Comparison of ENCODE assay signal across 13 cellular contexts in the genomic region with DNA sequence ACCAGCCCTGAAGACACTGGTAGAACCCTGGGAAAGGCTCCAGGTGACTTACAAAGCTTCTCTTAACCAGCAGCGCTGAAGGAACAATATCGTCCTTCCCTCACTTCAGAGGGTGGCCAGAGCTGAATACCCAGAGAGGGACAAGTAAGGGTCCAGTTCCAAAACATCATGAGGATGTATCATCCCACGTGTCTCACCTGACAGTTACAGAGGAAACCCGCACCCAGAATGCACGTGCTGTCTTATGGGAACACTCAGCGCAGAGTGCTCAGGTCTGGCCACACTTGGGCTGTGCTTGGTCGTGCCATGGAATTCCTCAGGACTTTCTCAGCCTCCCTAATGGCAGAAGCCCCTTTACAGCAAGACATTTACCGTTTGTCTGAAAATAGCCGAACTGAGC. TPM values are rescaled to one million over a fixed set of nuclear protein-coding genes. Genes with fewer than 3 reads are reported as not detected.
"Had no signal": no experiment of that assay in that cellular context is flagged by ENCODE, and none has a peak within 500 bp of the region (broad histone marks: within the 10 kb centered on the region; RNA-seq: fewer than 3 reads in every experiment).

No MANE protein-coding gene starts in this region.

- H3K9me3 Mint-ChIP-seq: HFFc6, IgD-negative memory B cell had no signal

- DNase-seq: GM23248, GOT3, H7, HFFc6, KBM-7 had no signal

- H3K9me3 ChIP-seq: HAP-1 had no signal

- H2AFZ ChIP-seq: GM23248 had no signal

- H3K4me3 Mint-ChIP-seq: HFFc6, IgD-negative memory B cell had no signal

- H3K4me1 Mint-ChIP-seq: IgD-negative memory B cell had no signal

- H3K4me3 ChIP-seq: GM23248, HAP-1 had no signal

- H3K27ac Mint-ChIP-seq: HFFc6, IgD-negative memory B cell had no signal

- H3K4me1 ChIP-seq: HAP-1 had no signal

- H3K4me2 ChIP-seq: KMS-11 had no signal

- H3K36me3 Mint-ChIP-seq: IgD-negative memory B cell had no signal

- H3K27ac ChIP-seq: GM23248, HL-60, KMS-11 had no signal

- H3K9ac ChIP-seq: GM23248, KMS-11 had no signal

- ATAC-seq: HCT116, HepG2 had no signal

RNA-seq across cellular contexts. Expression of gene BTBD16, which starts 46.9 kb away (rescaled TPM):
- total RNA-seq: GM23248, H4, HFFc6, HT1080 had no signal
